In genomic region chr12:122159879-122160278, GRCh38 we compare ENCODE assay signal across 2 cellular contexts.
TF ChIP-seq lines count a peak whose summit lies in the region.

No MANE protein-coding gene starts in this region.

TF ChIP-seq in Ishikawa, 13 proteins besides CTCF, POLR2A, EP300 and RAD21 (continued from another document):
- TF ChIP-seq, protein P1, sequence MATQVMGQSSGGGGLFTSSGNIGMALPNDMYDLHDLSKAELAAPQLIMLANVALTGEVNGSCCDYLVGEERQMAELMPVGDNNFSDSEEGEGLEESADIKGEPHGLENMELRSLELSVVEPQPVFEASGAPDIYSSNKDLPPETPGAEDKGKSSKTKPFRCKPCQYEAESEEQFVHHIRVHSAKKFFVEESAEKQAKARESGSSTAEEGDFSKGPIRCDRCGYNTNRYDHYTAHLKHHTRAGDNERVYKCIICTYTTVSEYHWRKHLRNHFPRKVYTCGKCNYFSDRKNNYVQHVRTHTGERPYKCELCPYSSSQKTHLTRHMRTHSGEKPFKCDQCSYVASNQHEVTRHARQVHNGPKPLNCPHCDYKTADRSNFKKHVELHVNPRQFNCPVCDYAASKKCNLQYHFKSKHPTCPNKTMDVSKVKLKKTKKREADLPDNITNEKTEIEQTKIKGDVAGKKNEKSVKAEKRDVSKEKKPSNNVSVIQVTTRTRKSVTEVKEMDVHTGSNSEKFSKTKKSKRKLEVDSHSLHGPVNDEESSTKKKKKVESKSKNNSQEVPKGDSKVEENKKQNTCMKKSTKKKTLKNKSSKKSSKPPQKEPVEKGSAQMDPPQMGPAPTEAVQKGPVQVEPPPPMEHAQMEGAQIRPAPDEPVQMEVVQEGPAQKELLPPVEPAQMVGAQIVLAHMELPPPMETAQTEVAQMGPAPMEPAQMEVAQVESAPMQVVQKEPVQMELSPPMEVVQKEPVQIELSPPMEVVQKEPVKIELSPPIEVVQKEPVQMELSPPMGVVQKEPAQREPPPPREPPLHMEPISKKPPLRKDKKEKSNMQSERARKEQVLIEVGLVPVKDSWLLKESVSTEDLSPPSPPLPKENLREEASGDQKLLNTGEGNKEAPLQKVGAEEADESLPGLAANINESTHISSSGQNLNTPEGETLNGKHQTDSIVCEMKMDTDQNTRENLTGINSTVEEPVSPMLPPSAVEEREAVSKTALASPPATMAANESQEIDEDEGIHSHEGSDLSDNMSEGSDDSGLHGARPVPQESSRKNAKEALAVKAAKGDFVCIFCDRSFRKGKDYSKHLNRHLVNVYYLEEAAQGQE (IDR thresholded peaks at IDR 0.05; ENCODE audit: low read depth), result no peak
- TF ChIP-seq, protein P2, sequence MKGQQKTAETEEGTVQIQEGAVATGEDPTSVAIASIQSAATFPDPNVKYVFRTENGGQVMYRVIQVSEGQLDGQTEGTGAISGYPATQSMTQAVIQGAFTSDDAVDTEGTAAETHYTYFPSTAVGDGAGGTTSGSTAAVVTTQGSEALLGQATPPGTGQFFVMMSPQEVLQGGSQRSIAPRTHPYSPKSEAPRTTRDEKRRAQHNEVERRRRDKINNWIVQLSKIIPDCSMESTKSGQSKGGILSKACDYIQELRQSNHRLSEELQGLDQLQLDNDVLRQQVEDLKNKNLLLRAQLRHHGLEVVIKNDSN (IDR thresholded peaks at IDR 0.05), result no peak
- TF ChIP-seq TEAD4 (IDR thresholded peaks at IDR 0.05) (no peak), YY1 (IDR thresholded peaks at IDR 0.05; ENCODE audit: low read depth) (no peak), ZBTB7A (IDR thresholded peaks at IDR 0.05; ENCODE audit: low read depth) (no peak), TCF12 (IDR thresholded peaks at IDR 0.05; ENCODE audit: low read depth) (no peak), TAF1 (IDR thresholded peaks at IDR 0.05; ENCODE audit: low read depth) (no peak)
- TF ChIP-seq, protein P3, sequence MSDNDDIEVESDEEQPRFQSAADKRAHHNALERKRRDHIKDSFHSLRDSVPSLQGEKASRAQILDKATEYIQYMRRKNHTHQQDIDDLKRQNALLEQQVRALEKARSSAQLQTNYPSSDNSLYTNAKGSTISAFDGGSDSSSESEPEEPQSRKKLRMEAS (IDR thresholded peaks at IDR 0.05), result no peak

TF ChIP-seq in WTC11, 78 proteins besides CTCF, POLR2A, EP300 and RAD21 (continued from another document):
- TF ChIP-seq FOXJ3 (CRISPR knock-in tag; IDR thresholded peaks at IDR 0.05; ENCODE audit: borderline replicate concordance) (no peak), GABPB1 (CRISPR knock-in tag; IDR thresholded peaks at IDR 0.05) (no peak)
- TF ChIP-seq, protein P2 (CRISPR knock-in tag; IDR thresholded peaks at IDR 0.05), result no peak
